Comparison of ENCODE assay signal across 21 cellular contexts in the genomic region with DNA sequence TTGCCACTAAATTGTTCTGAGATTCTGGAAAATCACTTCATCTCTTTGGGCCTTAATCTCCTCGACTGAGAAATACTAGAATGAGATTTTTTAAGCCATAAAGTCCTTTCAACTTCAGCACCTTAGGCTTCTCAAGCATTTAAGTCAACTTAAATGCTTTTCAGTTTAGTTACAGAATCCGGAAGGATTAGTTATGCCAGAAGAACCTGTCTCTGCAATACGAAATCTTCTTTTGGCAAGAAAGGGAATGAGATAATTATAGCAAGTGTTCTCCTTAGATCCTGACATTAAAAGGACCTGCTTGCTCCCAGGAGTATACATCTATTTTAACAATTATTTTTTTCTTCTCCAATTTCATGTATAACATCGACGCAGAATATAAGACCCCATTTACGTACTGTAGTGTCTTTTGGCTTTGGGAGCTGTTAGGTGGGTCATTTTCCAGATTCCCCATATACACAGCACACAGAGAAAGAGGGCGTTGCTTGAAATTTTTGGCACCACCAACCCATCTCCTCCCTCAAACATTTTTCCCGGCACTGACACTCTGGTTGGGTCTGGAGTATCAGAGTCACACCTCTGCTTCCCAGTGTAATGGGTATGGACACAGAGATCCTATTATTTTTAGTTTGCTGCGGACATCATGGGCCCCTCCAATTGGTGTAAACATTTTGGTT. TPM values are rescaled to one million over a fixed set of nuclear protein-coding genes. Genes with fewer than 3 reads are reported as not detected.
DNase-seq lines count a peak whose midpoint lies in the region; ATAC-seq and TF ChIP-seq lines count a peak whose summit lies in the region.
"Had no signal": no experiment of that assay in that cellular context is flagged by ENCODE, and none has a peak within 500 bp of the region (broad histone marks: within the 10 kb centered on the region; RNA-seq: fewer than 3 reads in every experiment).

No MANE protein-coding gene starts in this region.

- H3K4me3 ChIP-seq in right cardiac atrium (ENCODE audit: low read length), result no peak overlapping the region
- H3K4me3 ChIP-seq in left ventricle myocardium inferior, result no peak overlapping the region
- no peak overlapping the region for H3K4me3 ChIP-seq in esophagus squamous epithelium
- H3K4me3 ChIP-seq: BLaER1 treated with 17β-estradiol and CSF1 and Interleukin-3, amounts not matched to agents 10 nM and 100 nM; GM23248 had no signal

- H3K9me3 Mint-ChIP-seq in type B pancreatic cell, result no peaks in the 10 kb centered on the region
- H3K9me3 Mint-ChIP-seq: CD8-positive, alpha-beta memory T cell had no signal

- H3K27ac ChIP-seq in right cardiac atrium (ENCODE audit: low read length) (no peak overlapping the region), left ventricle myocardium inferior (replicated peaks) (no peak overlapping the region), esophagus squamous epithelium (peak overlapping the region in 3 of 4 donors; percentile 50 to 70 (median 62))
- H3K27ac ChIP-seq: BLaER1 treated with 17β-estradiol and CSF1 and Interleukin-3, amounts not matched to agents 10 nM and 100 nM; GM23248; HL-60 had no signal

- WGBS in right cardiac atrium, result 56% methylated on average over 9 of the region's 9 CpGs
- 22 to 43% methylated on average over 9 of the region's 9 CpGs for whole genome bisulfite sequencing in esophagus squamous epithelium, 2 donors

- H3K27me3 ChIP-seq in right cardiac atrium (ENCODE audit: control insufficient read depth, insufficient read depth) (no peaks in the 10 kb centered on the region), left ventricle myocardium inferior (ENCODE audit: low read depth) (no peaks in the 10 kb centered on the region), esophagus squamous epithelium (no peaks in the 10 kb centered on the region)
- H3K27me3 ChIP-seq: BLaER1 treated with 17β-estradiol and CSF1 and Interleukin-3, amounts not matched to agents 10 nM and 100 nM had no signal

- intact Hi-C loops in right cardiac atrium (cut with DNase I), result no loop called here
- intact Hi-C loops in left ventricle myocardium inferior (cut with micrococcal nuclease), result no loop called here
- intact Hi-C loops in esophagus squamous epithelium (cut with DNase I), result no loop called here
- intact Hi-C loops in sciatic nerve (cut with DNase I), result no loop called here

- H3K4me1 ChIP-seq in right cardiac atrium (ENCODE audit: control insufficient read depth, insufficient read depth, low read length) (no peaks in the 10 kb centered on the region), left ventricle myocardium inferior (no peaks in the 10 kb centered on the region), esophagus squamous epithelium (peaks cover 4 to 34% (median 14%) of the 10 kb centered on the region in 3 donors)

- no peaks in the 10 kb centered on the region for H3K27me3 Mint-ChIP-seq in type B pancreatic cell

- peaks cover 7% of the 10 kb centered on the region for H3K4me1 Mint-ChIP-seq in type B pancreatic cell (ENCODE audit: unreplicated experiment)
- H3K4me1 Mint-ChIP-seq: CD8-positive, alpha-beta memory T cell had no signal

- DNase-seq in right cardiac atrium (no peak), left ventricle myocardium inferior (no peak), esophagus squamous epithelium (lab: John Stamatoyannopoulos, UW) (no peak), sciatic nerve (ENCODE audit: low spot score) (no peak), GM19238 (ENCODE audit: insufficient read length, low spot score) (no peak), type B pancreatic cell (ENCODE audit: extremely low spot score, unreplicated experiment) (no peak), NCI-H1048 (lab: John Stamatoyannopoulos, UW) (no peak)
- DNase-seq: CD8-positive, alpha-beta memory T cell; DMS79 treated with DMSO at 0.1 percent for 48 hours; HCEC 1CT; MV-4-11; NCI-H1436; NCI-H2029; NCI-H2171; NCI-H446; NCI-H69; OCI-M1; RPMI8226 had no signal

- ATAC-seq in right cardiac atrium, result peak; percentile 64 to 72
- peak; percentile 38 for ATAC-seq in sciatic nerve

- no peak overlapping the region for H3K27ac Mint-ChIP-seq in type B pancreatic cell
- H3K27ac Mint-ChIP-seq: CD8-positive, alpha-beta memory T cell had no signal

- H3K36me3 ChIP-seq in left ventricle myocardium inferior, result no peaks in the 10 kb centered on the region
- no peaks in the 10 kb centered on the region for H3K36me3 ChIP-seq in esophagus squamous epithelium
- H3K36me3 ChIP-seq: BLaER1 treated with 17β-estradiol and CSF1 and Interleukin-3, amounts not matched to agents 10 nM and 100 nM had no signal

- H3K4me3 Mint-ChIP-seq in type B pancreatic cell, result no peak overlapping the region
- H3K4me3 Mint-ChIP-seq: CD8-positive, alpha-beta memory T cell had no signal

- no peaks in the 10 kb centered on the region for H3K36me3 Mint-ChIP-seq in type B pancreatic cell
- H3K36me3 Mint-ChIP-seq: CD8-positive, alpha-beta memory T cell had no signal

- TF ChIP-seq POLR2A in esophagus squamous epithelium (IDR thresholded peaks at IDR 0.05), result no peak

- TF ChIP-seq CTCF in left ventricle myocardium inferior (IDR thresholded peaks at IDR 0.05; ENCODE audit: borderline replicate concordance) (no peak), esophagus squamous epithelium (IDR thresholded peaks at IDR 0.05) (no peak), type B pancreatic cell (conservative IDR thresholded peaks at IDR 0.05) (no peak)

- H3K9me3 ChIP-seq in right cardiac atrium (ENCODE audit: control insufficient read depth, low read length) (no peaks in the 10 kb centered on the region), left ventricle myocardium inferior (replicated peaks) (no peaks in the 10 kb centered on the region), esophagus squamous epithelium (no peaks in the 10 kb centered on the region)
- H3K9me3 ChIP-seq: BLaER1 treated with 17β-estradiol and CSF1 and Interleukin-3, amounts not matched to agents 10 nM and 100 nM had no signal

RNA-seq across cellular contexts. Expression of gene CLINT1, which starts 43.6 kb away (rescaled TPM):
- total RNA-seq in right cardiac atrium, result 10 to 100 TPM; 58.6 to 77.0 (median 61.2) TPM
- 27.0 TPM for polyA plus RNA-seq in right cardiac atrium
- total RNA-seq in left ventricle myocardium inferior, result 48.6 TPM
- 100 to 1,000 TPM; 109 to 165 (median 152) TPM for total RNA-seq in esophagus squamous epithelium
- total RNA-seq in sciatic nerve, result 52.9 TPM
- total RNA-seq in type B pancreatic cell (ENCODE audit: low replicate concordance), result 81.8 and 88.8 TPM in 2 replicates

Comparison
In these comparisons a context has a peak if more than half of its experiments do, and no peak if none do; other contexts are left out.
1. H3K27ac ChIP-seq: peak in esophagus squamous epithelium (3 of 4); none in right cardiac atrium (single experiment) and left ventricle myocardium inferior (single experiment).